ENCODE assay signal across 8 cellular contexts in the genomic region with DNA sequence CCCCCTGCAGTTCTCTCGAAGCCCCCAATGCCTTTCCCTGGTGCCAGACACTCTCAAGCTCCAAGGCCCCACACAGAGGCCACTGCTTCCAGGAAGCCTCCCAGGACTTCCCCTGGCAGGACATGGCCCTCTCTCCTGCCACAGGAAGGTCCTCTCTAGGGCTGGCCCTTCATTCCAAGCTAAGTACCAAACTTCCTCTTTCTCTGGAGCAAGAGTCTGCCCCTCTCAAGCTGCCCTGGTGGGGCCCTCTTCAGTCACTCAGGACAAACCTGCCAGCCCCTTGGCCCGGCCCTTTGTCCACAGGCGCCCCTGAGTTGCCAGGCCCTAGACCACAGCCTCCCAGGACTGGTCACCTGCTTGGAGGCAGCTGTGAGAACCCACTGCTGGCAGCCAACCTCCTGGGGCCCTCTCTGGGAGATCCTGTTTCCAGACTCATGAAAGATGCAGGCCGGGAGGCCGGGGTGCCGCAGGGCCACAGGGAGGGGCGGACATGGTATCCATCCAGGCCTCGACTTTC. TPM values are rescaled to one million over a fixed set of nuclear protein-coding genes. Genes with fewer than 3 reads are reported as not detected.
A peak's percentile ranks its signal among the peaks of the same experiment; 100 is the strongest.
DNase-seq lines count a peak whose midpoint lies in the region; ATAC-seq and TF ChIP-seq lines count a peak whose summit lies in the region.

No MANE protein-coding gene starts in this region.

- no peaks in the 10 kb centered on the region for H3K27me3 ChIP-seq in mesenchymal stem cell (ENCODE audit: control insufficient read depth in 1 of 2, insufficient read depth in 1 of 2, low read length in 2 of 2)
- no peaks in the 10 kb centered on the region for H3K27me3 ChIP-seq in transverse colon

- peak overlapping the region in 1 of 2 experiments; percentile 29 for H3K4ac ChIP-seq in mesenchymal stem cell (ENCODE audit: low read depth in 1 of 2, low read length in 2 of 2)

- TF ChIP-seq POLR2A in transverse colon (IDR thresholded peaks at IDR 0.05), result no peak

- H3K27ac Mint-ChIP-seq in chondrocyte (ENCODE audit: unreplicated experiment), result peak overlapping the region; percentile 54

- no peaks in the 10 kb centered on the region for H3K9me3 ChIP-seq in mesenchymal stem cell (ENCODE audit: control insufficient read depth, low read length)
- no peaks in the 10 kb centered on the region for H3K9me3 ChIP-seq in transverse colon

- H3K23ac ChIP-seq in mesenchymal stem cell (ENCODE audit: low read length in 2 of 2), result no peak overlapping the region

- peaks cover 69% of the 10 kb centered on the region for H3K4me1 ChIP-seq in mesenchymal stem cell (ENCODE audit: control insufficient read depth, insufficient read depth, low read depth, low read length)
- H3K4me1 ChIP-seq in transverse colon, result peaks cover 32 to 65% (median 50%) of the 10 kb centered on the region in 4 donors

- no peak overlapping the region for H3K4me2 ChIP-seq in mesenchymal stem cell (ENCODE audit: low read length, poor library complexity, severe bottlenecking)

- H3K27me3 Mint-ChIP-seq in chondrocyte (ENCODE audit: low read depth), result no peaks in the 10 kb centered on the region

- no peak overlapping the region for H3K4me3 Mint-ChIP-seq in chondrocyte (ENCODE audit: unreplicated experiment)

- H3K27ac ChIP-seq in mesenchymal stem cell (ENCODE audit: low read length, poor library complexity, severe bottlenecking), result peak overlapping the region; percentile 9
- H3K27ac ChIP-seq in transverse colon, result peak overlapping the region; percentile 73 to 100 (median 96)

- H3K9me3 Mint-ChIP-seq in chondrocyte (ENCODE audit: low read depth), result no peaks in the 10 kb centered on the region

- TF ChIP-seq CTCF in chondrocyte (IDR thresholded peaks at IDR 0.05) (no peak), transverse colon (IDR thresholded peaks at IDR 0.05) (no peak)

- peaks cover 55% of the 10 kb centered on the region for H3K4me1 Mint-ChIP-seq in chondrocyte (ENCODE audit: low read depth)

- peaks cover 37% of the 10 kb centered on the region for H3K79me1 ChIP-seq in mesenchymal stem cell (replicated peaks; ENCODE audit: low read length, poor library complexity, severe bottlenecking)

- no peak overlapping the region for H3K14ac ChIP-seq in mesenchymal stem cell (ENCODE audit: low read length in 2 of 2)

- H2AFZ ChIP-seq in mesenchymal stem cell (ENCODE audit: low read depth, low read length), result no peak overlapping the region

- H4K91ac ChIP-seq in mesenchymal stem cell (ENCODE audit: low read length), result peak overlapping the region; percentile 52

- H2BK5ac ChIP-seq in mesenchymal stem cell (ENCODE audit: low read depth, low read length, poor library complexity, severe bottlenecking), result no peak overlapping the region

- 75% methylated on average over 8 of the region's 8 CpGs for WGBS in mesenchymal stem cell
- WGBS in transverse colon (ENCODE audit: low coverage in 1 of 2), 2 donors, result 56% methylated on average over 8 of the region's 8 CpGs; no CpG with 5 or more reads in 1 of the 2 donors

- ATAC-seq in HG02884 (IDR thresholded peaks at IDR 0.05; ENCODE audit: unreplicated experiment), result no peak
- no peak for ATAC-seq in HG03571 (IDR thresholded peaks at IDR 0.05; ENCODE audit: unreplicated experiment)

- no peak for TF ChIP-seq EP300 in transverse colon (IDR thresholded peaks at IDR 0.05; ENCODE audit: low read depth)

- H2BK120ac ChIP-seq in mesenchymal stem cell (ENCODE audit: low read depth, low read length), result no peak overlapping the region

- H3K36me3 ChIP-seq in mesenchymal stem cell (ENCODE audit: control insufficient read depth in 1 of 2, insufficient read depth in 2 of 2, low read depth in 1 of 2, low read length in 2 of 2) (peaks cover 16 to 38% of the 10 kb centered on the region in 2 experiments), transverse colon (peaks cover 0 to 8% (median 0%) of the 10 kb centered on the region in 4 donors)

- H3K18ac ChIP-seq in mesenchymal stem cell (ENCODE audit: low read depth in 1 of 2, low read length in 2 of 2), result peak overlapping the region; percentile 27 to 41

- intact Hi-C loops in transverse colon (cut with DNase I; ENCODE audit: low total_unique reads), result no loop called here

- peak overlapping the region; percentile 19 for H2BK15ac ChIP-seq in mesenchymal stem cell (ENCODE audit: low read depth, poor library complexity, severe bottlenecking)

- no peak overlapping the region for H2BK12ac ChIP-seq in mesenchymal stem cell (ENCODE audit: low read length in 2 of 2)

- in situ Hi-C loops in transverse colon (cut with MboI; ENCODE audit: low pct_ligation_motif_present in 1 of 4, low pct_unique_long_range_greater_than_20kb in 1 of 4, low sequenced_read_pairs in 3 of 4), result no loop called here

- H3K36me3 Mint-ChIP-seq in chondrocyte (ENCODE audit: low read depth), result peaks cover 7% of the 10 kb centered on the region

- H2AK5ac ChIP-seq in mesenchymal stem cell (ENCODE audit: low read length, severe bottlenecking), result no peak overlapping the region

- H3K9ac ChIP-seq in mesenchymal stem cell (ENCODE audit: low read length), result no peak overlapping the region

- DNase-seq in activated T-cell treated with anti-CD3 and anti-CD28 coated beads, Interleukin-2, amount 50 U/mL, for 1 hour, result peak; percentile 19
- no peak for DNase-seq in activated T-cell treated with anti-CD3 and anti-CD28 coated beads, Interleukin-2, amount 50 U/mL, for 48 hours
- DNase-seq in chondrocyte (ENCODE audit: low spot score), result peak; percentile 79
- no peak for DNase-seq in mesenchymal stem cell
- DNase-seq in transverse colon, result peak; percentile 12
- no peak for DNase-seq in HCEC 1CT

- H3K4me3 ChIP-seq in mesenchymal stem cell (ENCODE audit: insufficient read depth in 1 of 2, low read depth in 1 of 2, low read length in 2 of 2), result no peak overlapping the region
- H3K4me3 ChIP-seq in transverse colon, result no peak overlapping the region

- H4K8ac ChIP-seq in mesenchymal stem cell (ENCODE audit: low read length), result peak overlapping the region; percentile 66

RNA-seq across cellular contexts. Expression of gene NINJ1, which starts 6.6 kb away (rescaled TPM):
- total RNA-seq in chondrocyte (31.5 to 35.4 TPM (median 33.6 TPM) in 3 replicates), transverse colon (10 to 100 TPM; 29.5 to 67.7 (median 38.5) TPM)
- 62.3 TPM for polyA plus RNA-seq in mesenchymal stem cell (2013, experiment 1 of 2)
- 64.2 TPM for polyA plus RNA-seq in mesenchymal stem cell (2013, experiment 2 of 2)

RNA-seq across cellular contexts. Expression of gene CARD19, which starts 31.4 kb away (rescaled TPM):
- total RNA-seq in chondrocyte, result 28.3 to 41.7 TPM (median 40.5 TPM) in 3 replicates
- 66.8 TPM for polyA plus RNA-seq in mesenchymal stem cell (2013, experiment 1 of 2)
- 66.1 TPM for polyA plus RNA-seq in mesenchymal stem cell (2013, experiment 2 of 2)
- total RNA-seq in transverse colon, result 100 to 1,000 TPM in 2 of 4 donors, 10 to 100 TPM in 2; 16.3 to 105 (median 88.2) TPM

RNA-seq across cellular contexts. Expression of gene WNK2, which starts 56.5 kb away (rescaled TPM):
- total RNA-seq in chondrocyte (0.44 to 3.3 TPM (median 2.3 TPM) in 3 replicates), transverse colon (100 to 1,000 TPM; 133 to 618 (median 157) TPM)
- polyA plus RNA-seq in mesenchymal stem cell (2013, experiment 1 of 2), result 0.01 TPM
- polyA plus RNA-seq in mesenchymal stem cell (2013, experiment 2 of 2), result 0.03 TPM

Comparison
In these comparisons a context has a peak if more than half of its experiments do, and no peak if none do; other contexts are left out.
1. DNase-seq: peak in activated T-cell treated with anti-CD3 and anti-CD28 coated beads, Interleukin-2, amount 50 U/mL, for 1 hour (single experiment), chondrocyte (single experiment) and transverse colon (single experiment); none in activated T-cell treated with anti-CD3 and anti-CD28 coated beads, Interleukin-2, amount 50 U/mL, for 48 hours (0 of 2), mesenchymal stem cell (single experiment) and HCEC 1CT (single experiment).
2. RNA of gene WNK2, which starts 56.5 kb away (total RNA-seq): 133 to 618 TPM in transverse colon; 0.44 to 3.3 TPM in chondrocyte; every median in the first group is over 10 times any median in the second.